In the genomic region with DNA sequence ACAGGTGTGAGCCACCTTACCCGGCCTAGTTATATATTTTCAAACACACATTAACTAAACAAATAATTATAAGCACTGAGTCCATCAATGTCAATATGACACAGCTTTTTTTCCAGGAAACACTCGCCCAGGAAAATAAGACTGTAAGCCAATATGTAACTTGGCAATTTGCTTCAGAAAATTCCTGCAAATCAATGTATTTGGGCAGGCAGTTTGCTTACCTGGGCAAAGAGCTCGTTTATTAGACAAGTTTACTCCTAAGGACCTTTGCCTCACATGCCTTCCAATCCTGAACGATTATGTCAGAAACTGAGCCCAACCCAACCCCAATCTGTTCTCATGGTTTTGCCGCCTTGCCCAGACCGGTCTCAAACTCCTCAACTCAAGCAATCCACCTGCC, we compare ENCODE assay signal across 19 cellular contexts. TPM values are rescaled to one million over a fixed set of nuclear protein-coding genes. Genes with fewer than 3 reads are reported as not detected.
DNase-seq lines count a peak whose midpoint lies in the region; ATAC-seq, FAIRE-seq and TF ChIP-seq lines count a peak whose summit lies in the region.
"Had no signal": no experiment of that assay in that cellular context is flagged by ENCODE, and none has a peak within 500 bp of the region (broad histone marks: within the 10 kb centered on the region; RNA-seq: fewer than 3 reads in every experiment).

No MANE protein-coding gene starts in this region.

- H3K36me3 Mint-ChIP-seq in activated naive CD4-positive, alpha-beta T cell treated with anti-CD3 and anti-CD28 coated beads for 36 hours (ENCODE audit: low read depth), result no peaks in the 10 kb centered on the region
- H3K36me3 Mint-ChIP-seq: CD4-positive, CD25-positive, alpha-beta regulatory T cell had no signal

- H2AFZ ChIP-seq in KMS-11 (ENCODE audit: low read depth), result no peak overlapping the region

- no peaks in the 10 kb centered on the region for H3K79me2 ChIP-seq in KMS-11 (ENCODE audit: insufficient read depth, low read depth)

- H3K4me1 Mint-ChIP-seq in activated naive CD4-positive, alpha-beta T cell treated with anti-CD3 and anti-CD28 coated beads for 36 hours (ENCODE audit: low read depth), result peaks cover 8% of the 10 kb centered on the region

- H3K4me3 Mint-ChIP-seq in activated naive CD4-positive, alpha-beta T cell treated with anti-CD3 and anti-CD28 coated beads for 36 hours, result no peak overlapping the region
- H3K4me3 Mint-ChIP-seq: CD4-positive, CD25-positive, alpha-beta regulatory T cell had no signal

- H3K36me3 ChIP-seq in KMS-11 (ENCODE audit: insufficient read depth) (no peaks in the 10 kb centered on the region), small intestine (ENCODE audit: control insufficient read depth in 2 of 2, insufficient read depth in 2 of 2, low read length in 2 of 2) (no peaks in the 10 kb centered on the region), lower lobe of right lung (no peaks in the 10 kb centered on the region)
- H3K36me3 ChIP-seq: HAP-1 had no signal

- H3K9me3 ChIP-seq in small intestine (ENCODE audit: control insufficient read depth, low read depth) (no peaks in the 10 kb centered on the region), lower lobe of right lung (no peaks in the 10 kb centered on the region)
- H3K9me3 ChIP-seq: A549, HAP-1 had no signal

- WGBS in small intestine, 3 donors, result 46 to 78% (median 57%) methylated on average over 6 of the region's 6 CpGs

- no peaks in the 10 kb centered on the region for H3K9me3 Mint-ChIP-seq in activated naive CD4-positive, alpha-beta T cell treated with anti-CD3 and anti-CD28 coated beads for 36 hours
- H3K9me3 Mint-ChIP-seq: CD4-positive, CD25-positive, alpha-beta regulatory T cell had no signal

- peak overlapping the region; percentile 70 for H3K9ac ChIP-seq in KMS-11

- no peak overlapping the region for H3K4me3 ChIP-seq in KMS-11 (IDR thresholded peaks at IDR 0.05; ENCODE audit: insufficient read depth, low read depth, low read length)
- H3K4me3 ChIP-seq in small intestine (ENCODE audit: low read depth in 1 of 2, low read length in 2 of 2), result no peak overlapping the region
- H3K4me3 ChIP-seq in lower lobe of right lung, result no peak overlapping the region
- H3K4me3 ChIP-seq: A549, HAP-1 had no signal

- intact Hi-C loops in lower lobe of right lung (cut with DNase I), result no loop called here
- intact Hi-C loops in activated naive CD4-positive, alpha-beta T cell treated with anti-CD3 and anti-CD28 coated beads for 36 hours (cut with micrococcal nuclease), result no loop called here

- H3K27me3 ChIP-seq in KMS-11 (ENCODE audit: insufficient read depth, low read depth), result no peaks in the 10 kb centered on the region
- H3K27me3 ChIP-seq in small intestine (ENCODE audit: control insufficient read depth in 2 of 2, insufficient read depth in 2 of 2, low read length in 2 of 2), result no peaks in the 10 kb centered on the region
- H3K27me3 ChIP-seq in lower lobe of right lung (ENCODE audit: low read depth), result no peaks in the 10 kb centered on the region

- peaks cover 5% of the 10 kb centered on the region for H3K27me3 Mint-ChIP-seq in activated naive CD4-positive, alpha-beta T cell treated with anti-CD3 and anti-CD28 coated beads for 36 hours (ENCODE audit: low read depth)
- H3K27me3 Mint-ChIP-seq: CD4-positive, CD25-positive, alpha-beta regulatory T cell had no signal

- no peak for FAIRE-seq in small intestine (lab: Jason Lieb, UNC)
- FAIRE-seq: A549, G401.6 had no signal

- H3K27ac ChIP-seq in KMS-11 (peak overlapping the region; percentile 98), VCaP (peak overlapping the region; percentile 42), small intestine (ENCODE audit: low read depth in 1 of 2, low read length in 1 of 2) (no peak overlapping the region), lower lobe of right lung (no peak overlapping the region)
- H3K27ac ChIP-seq: A549 had no signal

- H3K4me1 ChIP-seq in KMS-11 (ENCODE audit: low read depth, poor library complexity, severe bottlenecking), result peaks cover 87% of the 10 kb centered on the region
- H3K4me1 ChIP-seq in small intestine (ENCODE audit: control insufficient read depth in 2 of 2, insufficient read depth in 1 of 2, low read depth in 1 of 2, low read length in 1 of 2), result no peaks in the 10 kb centered on the region
- peaks cover 7% of the 10 kb centered on the region for H3K4me1 ChIP-seq in lower lobe of right lung
- H3K4me1 ChIP-seq: A549 had no signal

- no peak for TF ChIP-seq CTCF in KMS-11 (conservative IDR thresholded peaks at IDR 0.05; ENCODE audit: low read depth, low read length)
- no peak for TF ChIP-seq CTCF in VCaP (conservative IDR thresholded peaks at IDR 0.05)
- no peak for TF ChIP-seq CTCF in lower lobe of right lung (IDR thresholded peaks at IDR 0.05)

- CTCF ChIA-PET in activated naive CD4-positive, alpha-beta T cell treated with anti-CD3 and anti-CD28 coated beads for 36 hours (lab: Charles Lee), result no interaction called here

- no peaks in the 10 kb centered on the region for H4K20me1 ChIP-seq in KMS-11 (ENCODE audit: insufficient read depth)

- ATAC-seq in left lobe of liver, result peak; percentile 94
- no peak for ATAC-seq in lower lobe of right lung
- ATAC-seq: A549 had no signal

- H3K27ac Mint-ChIP-seq in activated naive CD4-positive, alpha-beta T cell treated with anti-CD3 and anti-CD28 coated beads for 36 hours, result no peak overlapping the region
- H3K27ac Mint-ChIP-seq: CD4-positive, CD25-positive, alpha-beta regulatory T cell had no signal

- DNase-seq in left lobe of liver (ENCODE audit: low spot score), result peak; percentile 83
- DNase-seq in small intestine, result peak; percentile 14
- DNase-seq in lower lobe of right lung, result no peak
- DNase-seq in activated naive CD4-positive, alpha-beta T cell treated with anti-CD3 and anti-CD28 coated beads for 36 hours, result no peak
- no peak for DNase-seq in stimulated activated CD4-positive, alpha-beta T cell treated with anti-CD3 and anti-CD28 coated beads, Interleukin-4, amount 100 ng/mL, for 24 hours
- DNase-seq: CD4-positive, CD25-positive, alpha-beta regulatory T cell; DMS79; IMR-90; MV-4-11; NCI-H1417 treated with DMSO at 0.1 percent for 48 hours; NCI-H2029; NCI-H2171 treated with DMSO at 0.1 percent for 48 hours; NCI-H82; OCI-M1 had no signal

- peak overlapping the region; percentile 92 for H3K4me2 ChIP-seq in KMS-11
- H3K4me2 ChIP-seq: A549 had no signal

RNA-seq across cellular contexts. Expression of a gene that starts 34.7 kb away (rescaled TPM):
- 151 TPM for total RNA-seq in left lobe of liver
- polyA plus RNA-seq in small intestine, result 100 to 1,000 TPM; 175 to 300 (median 241) TPM
- total RNA-seq in lower lobe of right lung, result 108 TPM
- total RNA-seq in activated naive CD4-positive, alpha-beta T cell treated with anti-CD3 and anti-CD28 coated beads for 36 hours, result 100 to 1,000 TPM; 290 to 303 TPM

Comparison
In these comparisons a context has a peak if more than half of its experiments do, and no peak if none do; other contexts are left out.
1. H3K27ac ChIP-seq: peak in KMS-11 (single experiment) and VCaP (single experiment); none in small intestine (0 of 2) and lower lobe of right lung (single experiment).
2. DNase-seq: peak in left lobe of liver (single experiment) and small intestine (single experiment); none in lower lobe of right lung (single experiment), activated naive CD4-positive, alpha-beta T cell treated with anti-CD3 and anti-CD28 coated beads for 36 hours (single experiment) and stimulated activated CD4-positive, alpha-beta T cell treated with anti-CD3 and anti-CD28 coated beads, Interleukin-4, amount 100 ng/mL, for 24 hours (single experiment).